In genomic region chr11:14637868-14638409, GRCh38 we compare ENCODE assay signal across 20 cellular contexts.
"Had no signal": no experiment of that assay in that cellular context is flagged by ENCODE, and none has a peak within 500 bp of the region (broad histone marks: within the 10 kb centered on the region; RNA-seq: fewer than 3 reads in every experiment).

No MANE protein-coding gene starts in this region.

- H3K27me3 ChIP-seq: gastroesophageal sphincter, hepatocyte, upper lobe of right lung had no signal

- H3K9me3 Mint-ChIP-seq: nephron had no signal

- ATAC-seq: activated CD8-positive, alpha-beta memory T cell treated with anti-CD3 and anti-CD28 coated beads, Interleukin-2, amount 10 ng/mL, durations not matched to agents 7 days and 5 days; activated T-cell treated with anti-CD3 and anti-CD28 coated beads, Interleukin-2, amount 50 U/mL, for 72 hours; gastroesophageal sphincter; mucosa of descending colon; T-cell; upper lobe of right lung had no signal

- H3K27ac ChIP-seq: hepatocyte, left ventricle myocardium inferior, suprapubic skin, tibial artery, upper lobe of right lung had no signal

- H3K27ac Mint-ChIP-seq: nephron, progenitor cell of endocrine pancreas had no signal

- DNase-seq: activated CD4-positive, alpha-beta T cell treated with anti-CD3 and anti-CD28 coated beads for 48 hours; activated CD4-positive, CD25-positive, alpha-beta regulatory T cell; activated CD8-positive, alpha-beta memory T cell treated with anti-CD3 and anti-CD28 coated beads, Interleukin-2, amount 10 ng/mL, durations not matched to agents 7 days and 5 days; activated naive CD4-positive, alpha-beta T cell treated with Interleukin-2 at 50 U/mL for 16 hours; activated T-cell treated with anti-CD3 and anti-CD28 coated beads, Interleukin-2, amount 50 U/mL, for 72 hours; amygdala; islet precursor cell; left ventricle myocardium inferior; mucosa of descending colon; retina; stimulated activated CD4-positive, alpha-beta T cell treated with anti-CD3 and anti-CD28 coated beads, Interleukin-1b, Interleukin-23, amount 100 ng/mL, for 48 hours; tibial artery; upper lobe of right lung had no signal

- H3K4me3 Mint-ChIP-seq: activated CD4-positive, alpha-beta memory T cell treated with anti-CD3 and anti-CD28 coated beads, Interleukin-2, amount 10 ng/mL, durations not matched to agents 7 days and 5 days; nephron had no signal

- H3K9me3 ChIP-seq: gastroesophageal sphincter, left ventricle myocardium inferior, mucosa of descending colon, suprapubic skin, tibial artery, upper lobe of right lung had no signal

- H3K27me3 Mint-ChIP-seq: activated CD4-positive, alpha-beta memory T cell treated with anti-CD3 and anti-CD28 coated beads, Interleukin-2, amount 10 ng/mL, durations not matched to agents 7 days and 5 days; activated CD8-positive, alpha-beta memory T cell treated with anti-CD3 and anti-CD28 coated beads, Interleukin-2, amount 10 ng/mL, durations not matched to agents 7 days and 5 days; T-cell had no signal
